10 cellular contexts compared by ENCODE assay signal in genomic region chr5:161545701-161546462, GRCh38. TPM values are rescaled to one million over a fixed set of nuclear protein-coding genes. Genes with fewer than 3 reads are reported as not detected.
DNase-seq lines count a peak whose midpoint lies in the region; ATAC-seq lines count a peak whose summit lies in the region.
"Had no signal": no experiment of that assay in that cellular context is flagged by ENCODE, and none has a peak within 500 bp of the region (broad histone marks: within the 10 kb centered on the region; RNA-seq: fewer than 3 reads in every experiment).

No MANE protein-coding gene starts in this region.

- no peak overlapping the region for H3K27ac ChIP-seq in ectodermal cell (ENCODE audit: insufficient read depth, low read depth, low read length, poor library complexity, severe bottlenecking)
- H3K27ac ChIP-seq: SJSA1 had no signal

- H3K4me3 Mint-ChIP-seq in T-helper 1 cell treated with Interleukin-12 subunit alpha and Interleukin-12 subunit beta and Interleukin-4 antibody, amounts not matched to agents 30 μg/mL and 1 μg/mL, for 36 hours = peak overlapping the region; percentile 83
- H3K4me3 Mint-ChIP-seq in stimulated activated effector memory CD8-positive, alpha-beta T cell treated with anti-CD3 and anti-CD28 coated beads, Interleukin-12 subunit alpha, Interleukin-12 subunit beta, amount 100 ng/mL, for 72 hours = peak overlapping the region; percentile 30

- H3K36me3 Mint-ChIP-seq in T-helper 1 cell treated with Interleukin-12 subunit alpha and Interleukin-12 subunit beta and Interleukin-4 antibody, amounts not matched to agents 30 μg/mL and 1 μg/mL, for 36 hours (ENCODE audit: low read depth) = peaks cover 2% of the 10 kb centered on the region
- H3K36me3 Mint-ChIP-seq in stimulated activated effector memory CD8-positive, alpha-beta T cell treated with anti-CD3 and anti-CD28 coated beads, Interleukin-12 subunit alpha, Interleukin-12 subunit beta, amount 100 ng/mL, for 72 hours = no peaks in the 10 kb centered on the region

- WGBS in ectodermal cell, 2 experiments = 6 to 7% methylated on average over 12 to 13 of the region's 13 CpGs

- H3K27ac Mint-ChIP-seq in T-helper 1 cell treated with Interleukin-12 subunit alpha and Interleukin-12 subunit beta and Interleukin-4 antibody, amounts not matched to agents 30 μg/mL and 1 μg/mL, for 36 hours = no peak overlapping the region
- no peak overlapping the region for H3K27ac Mint-ChIP-seq in stimulated activated effector memory CD8-positive, alpha-beta T cell treated with anti-CD3 and anti-CD28 coated beads, Interleukin-12 subunit alpha, Interleukin-12 subunit beta, amount 100 ng/mL, for 72 hours

- no peaks in the 10 kb centered on the region for H3K9me3 Mint-ChIP-seq in T-helper 1 cell treated with Interleukin-12 subunit alpha and Interleukin-12 subunit beta and Interleukin-4 antibody, amounts not matched to agents 30 μg/mL and 1 μg/mL, for 36 hours
- no peaks in the 10 kb centered on the region for H3K9me3 Mint-ChIP-seq in stimulated activated effector memory CD8-positive, alpha-beta T cell treated with anti-CD3 and anti-CD28 coated beads, Interleukin-12 subunit alpha, Interleukin-12 subunit beta, amount 100 ng/mL, for 72 hours

- H3K36me3 ChIP-seq in ectodermal cell (ENCODE audit: control insufficient read depth, insufficient read depth, low read length) = no peaks in the 10 kb centered on the region
- H3K36me3 ChIP-seq: SJSA1 had no signal

- peaks cover 8% of the 10 kb centered on the region for H3K4me1 ChIP-seq in ectodermal cell (ENCODE audit: control insufficient read depth, insufficient read depth, low read length)
- H3K4me1 ChIP-seq: SJSA1 had no signal

- no peak for DNase-seq in T-helper 1 cell
- no peak for DNase-seq in stimulated activated effector memory CD8-positive, alpha-beta T cell treated with anti-CD3 and anti-CD28 coated beads, Interleukin-12 subunit alpha, Interleukin-12 subunit beta, amount 100 ng/mL, for 72 hours (ENCODE audit: low spot score in 2 of 2)
- no peak for DNase-seq in GM19238 (ENCODE audit: insufficient read length, low spot score)
- DNase-seq in NCI-H2107 treated with DMSO at 0.1 percent for 48 hours (lab: John Stamatoyannopoulos, UW; ENCODE audit: unreplicated experiment) = no peak

- peak overlapping the region; percentile 43 for H3K4me3 ChIP-seq in ectodermal cell (ENCODE audit: insufficient read depth, low read depth, low read length)

- no peaks in the 10 kb centered on the region for H3K9me3 ChIP-seq in ectodermal cell (ENCODE audit: control insufficient read depth, low read length)
- H3K9me3 ChIP-seq: SJSA1 had no signal

- peaks cover 57% of the 10 kb centered on the region for H3K27me3 Mint-ChIP-seq in T-helper 1 cell treated with Interleukin-12 subunit alpha and Interleukin-12 subunit beta and Interleukin-4 antibody, amounts not matched to agents 30 μg/mL and 1 μg/mL, for 36 hours (ENCODE audit: low read depth)

- H3K27me3 ChIP-seq in ectodermal cell (ENCODE audit: control insufficient read depth, insufficient read depth, low read length, poor library complexity, severe bottlenecking) = peaks cover 59% of the 10 kb centered on the region

- peaks cover 10% of the 10 kb centered on the region for H3K4me1 Mint-ChIP-seq in T-helper 1 cell treated with Interleukin-12 subunit alpha and Interleukin-12 subunit beta and Interleukin-4 antibody, amounts not matched to agents 30 μg/mL and 1 μg/mL, for 36 hours (ENCODE audit: low read depth)
- H3K4me1 Mint-ChIP-seq in stimulated activated effector memory CD8-positive, alpha-beta T cell treated with anti-CD3 and anti-CD28 coated beads, Interleukin-12 subunit alpha, Interleukin-12 subunit beta, amount 100 ng/mL, for 72 hours = peaks cover 11% of the 10 kb centered on the region

- ATAC-seq in HG03175 (IDR thresholded peaks at IDR 0.05; ENCODE audit: unreplicated experiment) = peak; percentile 6
- no peak for ATAC-seq in stimulated activated effector memory CD8-positive, alpha-beta T cell treated with anti-CD3 and anti-CD28 coated beads, Interleukin-12 subunit alpha, Interleukin-12 subunit beta, amount 100 ng/mL, for 72 hours
- no peak for ATAC-seq in HG02973 (IDR thresholded peaks at IDR 0.05; ENCODE audit: unreplicated experiment)

RNA-seq across cellular contexts. Expression of gene GABRB2, which starts 0.6 kb away (rescaled TPM):
- 0.67 TPM for polyA plus RNA-seq in ectodermal cell (2013, experiment 1 of 4)
- 0.59 TPM for polyA plus RNA-seq in ectodermal cell (2013, experiment 2 of 4)
- polyA plus RNA-seq in ectodermal cell (2013, experiment 3 of 4) = 0.59 TPM
- polyA plus RNA-seq in ectodermal cell (2013, experiment 4 of 4) = 0.57 TPM
- polyA plus RNA-seq: AG04450 had no signal
